Comparison of ENCODE assay signal across 1 cellular context in the genomic region with DNA sequence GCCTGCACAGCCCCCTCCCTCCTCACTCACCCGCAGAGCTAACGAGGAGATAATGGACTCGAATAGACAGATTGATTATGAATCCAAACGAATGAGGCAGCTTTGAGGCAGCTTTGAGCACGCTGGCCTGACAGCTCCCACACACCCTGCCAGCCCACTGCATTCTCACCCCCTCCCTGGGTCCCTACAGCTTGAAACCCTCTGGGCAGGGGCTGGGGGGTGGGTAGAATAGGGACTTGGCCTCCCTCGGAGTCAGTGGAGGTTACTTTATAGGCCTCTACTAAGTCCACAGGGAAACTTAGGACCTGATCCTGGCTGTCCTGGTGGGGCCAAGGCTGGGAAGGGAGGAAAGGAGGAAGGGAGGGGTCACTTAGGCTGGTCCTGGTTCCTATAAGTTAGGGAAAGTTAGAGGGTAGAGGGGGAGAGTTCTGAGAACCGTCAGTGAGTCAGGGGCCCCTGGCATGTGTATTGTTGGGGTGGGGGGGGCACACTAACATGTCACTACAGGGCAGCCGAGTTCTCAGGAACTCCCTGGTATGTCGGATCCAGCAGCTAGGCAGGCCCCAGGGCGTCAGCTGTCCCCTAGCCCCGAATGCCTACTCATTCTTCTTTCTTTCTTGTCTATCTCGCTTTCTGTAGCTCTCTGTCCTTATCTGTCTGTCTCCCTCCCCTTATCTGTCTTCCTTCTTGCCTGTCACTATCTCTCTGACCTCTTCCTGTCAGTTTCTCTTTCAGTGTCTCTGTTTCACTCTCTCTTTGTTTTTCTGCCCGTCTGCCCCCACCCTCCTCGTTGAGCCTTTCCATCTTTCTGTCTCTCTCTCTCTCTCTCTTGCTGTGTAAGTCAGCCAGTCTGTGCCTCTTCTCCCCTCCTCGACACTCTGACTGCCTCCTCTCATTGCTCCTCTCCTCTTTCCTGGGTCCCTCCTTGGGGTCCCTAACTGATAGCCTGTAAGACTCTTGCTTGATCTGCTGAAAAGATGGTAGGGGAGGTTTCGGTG.
TF ChIP-seq lines count a peak whose summit lies in the region.

No MANE protein-coding gene starts in this region.

TF ChIP-seq in GM12878, 131 proteins besides CTCF, POLR2A, EP300 and RAD21:
- TF ChIP-seq, protein P1, sequence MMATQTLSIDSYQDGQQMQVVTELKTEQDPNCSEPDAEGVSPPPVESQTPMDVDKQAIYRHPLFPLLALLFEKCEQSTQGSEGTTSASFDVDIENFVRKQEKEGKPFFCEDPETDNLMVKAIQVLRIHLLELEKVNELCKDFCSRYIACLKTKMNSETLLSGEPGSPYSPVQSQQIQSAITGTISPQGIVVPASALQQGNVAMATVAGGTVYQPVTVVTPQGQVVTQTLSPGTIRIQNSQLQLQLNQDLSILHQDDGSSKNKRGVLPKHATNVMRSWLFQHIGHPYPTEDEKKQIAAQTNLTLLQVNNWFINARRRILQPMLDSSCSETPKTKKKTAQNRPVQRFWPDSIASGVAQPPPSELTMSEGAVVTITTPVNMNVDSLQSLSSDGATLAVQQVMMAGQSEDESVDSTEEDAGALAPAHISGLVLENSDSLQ (IDR thresholded peaks at IDR 0.05): peak; percentile 62
- no peak for TF ChIP-seq NR2C2 (IDR thresholded peaks at IDR 0.05; ENCODE audit: borderline replicate concordance, control insufficient read depth, insufficient read length, low read depth)
